In genomic region chr20:32685541-32686529, GRCh38 we compare ENCODE assay signal across 1 cellular context.
TF ChIP-seq lines count a peak whose summit lies in the region.

No MANE protein-coding gene starts in this region.

TF ChIP-seq in GM23338, 12 proteins besides CTCF, POLR2A, EP300 and RAD21 (continued from another document):
- TF ChIP-seq ZNF462 (CRISPR knock-in tag; IDR thresholded peaks at IDR 0.05) (no peak), CREB1 (CRISPR knock-in tag; IDR thresholded peaks at IDR 0.05; ENCODE audit: low read depth) (no peak)
